In genomic region chr17:4405038-4405669, GRCh38 we compare ENCODE assay signal across 23 cellular contexts. TPM values are rescaled to one million over a fixed set of nuclear protein-coding genes. Genes with fewer than 3 reads are reported as not detected.
A peak's percentile ranks its signal among the peaks of the same experiment; 100 is the strongest.
DNase-seq lines count a peak whose midpoint lies in the region; FAIRE-seq and TF ChIP-seq lines count a peak whose summit lies in the region.
"Had no signal": no experiment of that assay in that cellular context is flagged by ENCODE, and none has a peak within 500 bp of the region (broad histone marks: within the 10 kb centered on the region; RNA-seq: fewer than 3 reads in every experiment).

No MANE protein-coding gene starts in this region.

- no peak overlapping the region for H3K4ac ChIP-seq in neuronal stem cell (ENCODE audit: low read length)

- no peaks in the 10 kb centered on the region for H3K9me2 ChIP-seq in SU-DHL-6 (replicated peaks; ENCODE audit: insufficient read depth, low read length)

- peak overlapping the region; percentile 84 for H3K18ac ChIP-seq in neuronal stem cell (ENCODE audit: low read length)

- no peaks in the 10 kb centered on the region for H3F3A ChIP-seq in SU-DHL-6 (ENCODE audit: insufficient read depth)

- H2AFZ ChIP-seq in SU-DHL-6 (ENCODE audit: low read depth, low read length, severe bottlenecking) (no peak overlapping the region), neuronal stem cell (ENCODE audit: low read length) (no peak overlapping the region)

- no peak overlapping the region for H3K4me3 ChIP-seq in GM12865 (ENCODE audit: low read depth, low read length)
- H3K4me3 ChIP-seq in SU-DHL-6 (ENCODE audit: insufficient read depth, low read length, poor library complexity, severe bottlenecking), result no peak overlapping the region
- H3K4me3 ChIP-seq in neuronal stem cell (ENCODE audit: low read length in 2 of 2), result peak overlapping the region in 1 of 2 donors; percentile 26
- no peak overlapping the region for H3K4me3 ChIP-seq in brain microvascular endothelial cell (ENCODE audit: low read depth, low read length)
- H3K4me3 ChIP-seq: esophagus muscularis mucosa, gastroesophageal sphincter, prostate gland, tibial nerve had no signal

- no CpG with 5 or more reads among the region's 7 CpGs for WGBS in neuronal stem cell (ENCODE audit: extremely low coverage in 2 of 2, insufficient read length in 2 of 2, insufficient replicate concordance in 1 of 2), 2 donors

- H2AK5ac ChIP-seq in neuronal stem cell (ENCODE audit: low read depth, low read length), result no peak overlapping the region

- peak; percentile 78 for FAIRE-seq in GM12892 (lab: Jason Lieb, UNC)

- no peak overlapping the region for H2BK12ac ChIP-seq in neuronal stem cell (ENCODE audit: low read length)

- peak overlapping the region; percentile 41 for H3K14ac ChIP-seq in neuronal stem cell (ENCODE audit: low read length)

- TF ChIP-seq POLR2A in GM12892 (IDR thresholded peaks at IDR 0.05; ENCODE audit: low read depth, low read length), result no peak

- no peak overlapping the region for H2BK5ac ChIP-seq in neuronal stem cell (ENCODE audit: low read length)

- H4K20me1 ChIP-seq in SU-DHL-6 (ENCODE audit: low read depth, low read length), result no peaks in the 10 kb centered on the region

- H2BK15ac ChIP-seq in neuronal stem cell (ENCODE audit: low read length), result peak overlapping the region; percentile 67

- H4K91ac ChIP-seq in neuronal stem cell (ENCODE audit: low read depth, low read length, poor library complexity), result no peak overlapping the region

- no peak overlapping the region for H4K8ac ChIP-seq in neuronal stem cell (ENCODE audit: low read depth, low read length)

- H3K9me3 ChIP-seq in SU-DHL-6 (ENCODE audit: insufficient read depth, low read length) (no peaks in the 10 kb centered on the region), neuronal stem cell (replicated peaks in 1 of 2; ENCODE audit: control insufficient read depth in 2 of 2, insufficient read depth in 1 of 2, low read depth in 1 of 2, low read length in 2 of 2) (no peaks in the 10 kb centered on the region)
- H3K9me3 ChIP-seq: esophagus muscularis mucosa, gastroesophageal sphincter, prostate gland, tibial nerve had no signal

- H3K9ac ChIP-seq in SU-DHL-6 (ENCODE audit: low read length), result no peak overlapping the region
- peak overlapping the region; percentile 70 for H3K9ac ChIP-seq in neuronal stem cell (ENCODE audit: low read depth, low read length, poor library complexity)

- in situ Hi-C loops in brain microvascular endothelial cell (cut with HindIII; ENCODE audit: low pct_ligation_motif_present, low sequenced_read_pairs), result loop anchor here (25.0 kb wide), 1 partner anchor 193 kb away; no protein-coding TSS in a partner anchor

- H3K79me1 ChIP-seq in neuronal stem cell (ENCODE audit: low read depth, low read length), result peaks cover 3% of the 10 kb centered on the region

- peak overlapping the region; percentile 24 for H3K4me2 ChIP-seq in SU-DHL-6 (ENCODE audit: low read depth, low read length, poor library complexity, severe bottlenecking)
- H3K4me2 ChIP-seq in neuronal stem cell (ENCODE audit: insufficient read depth, low read length, poor library complexity, severe bottlenecking), result no peak overlapping the region

- peak overlapping the region; percentile 47 for H3K23ac ChIP-seq in neuronal stem cell (ENCODE audit: low read depth, low read length, poor library complexity)

- H3K27ac ChIP-seq in SU-DHL-6 (ENCODE audit: low read depth, low read length) (no peak overlapping the region), neuronal stem cell (replicated peaks; ENCODE audit: low read length) (peak overlapping the region; percentile 12), brain microvascular endothelial cell (no peak overlapping the region)
- H3K27ac ChIP-seq: esophagus muscularis mucosa, gastroesophageal sphincter, prostate gland, tibial nerve, VCaP had no signal

- DNase-seq in GM12865 (ENCODE audit: low read depth) (peak; percentile 65), GM12892 (ENCODE audit: insufficient read length) (no peak), neuronal stem cell (ENCODE audit: low spot score) (no peak), A172 (ENCODE audit: low spot score) (no peak), brain microvascular endothelial cell (no peak), T-helper 9 cell (no peak)
- DNase-seq: activated CD4-positive, alpha-beta memory T cell treated with anti-CD3 and anti-CD28 coated beads, Interleukin-2, amount 10 ng/mL, durations not matched to agents 7 days and 5 days; activated naive CD4-positive, alpha-beta T cell treated with anti-CD3 and anti-CD28 coated beads, Interleukin-2, amount 10 ng/mL, durations not matched to agents 7 days and 5 days; activated T-cell treated with anti-CD3 and anti-CD28 coated beads, Interleukin-2, amount 50 U/mL, for 48 hours; AML-193; anterior cingulate cortex; DMS79 treated with DMSO at 0.1 percent for 48 hours; effector CD8-positive, alpha-beta T cell; NCI-H1417 treated with DMSO at 0.1 percent for 48 hours; T-helper 2 cell had no signal

- H3K27me3 ChIP-seq in SU-DHL-6 (ENCODE audit: low read length), result no peaks in the 10 kb centered on the region
- no peaks in the 10 kb centered on the region for H3K27me3 ChIP-seq in neuronal stem cell (ENCODE audit: control insufficient read depth in 3 of 3, insufficient read depth in 3 of 3, low read depth in 1 of 3, low read length in 3 of 3)
- H3K27me3 ChIP-seq in brain microvascular endothelial cell (replicated peaks), result no peaks in the 10 kb centered on the region
- H3K27me3 ChIP-seq: esophagus muscularis mucosa, gastroesophageal sphincter, tibial nerve had no signal

- H2BK120ac ChIP-seq in neuronal stem cell (ENCODE audit: low read depth, low read length), result no peak overlapping the region

- TF ChIP-seq CTCF in GM12865 (IDR thresholded peaks at IDR 0.05; ENCODE audit: insufficient read depth, low read depth, low read length, missing control alignments) (no peak), SU-DHL-6 (IDR thresholded peaks at IDR 0.05; ENCODE audit: insufficient read depth, low read length, poor library complexity, severe bottlenecking) (no peak), brain microvascular endothelial cell (IDR thresholded peaks at IDR 0.05; ENCODE audit: low read depth, low read length, missing control alignments) (no peak)

- no peaks in the 10 kb centered on the region for H3K79me2 ChIP-seq in SU-DHL-6 (ENCODE audit: insufficient read depth, low read length)

- no peaks in the 10 kb centered on the region for H3K4me1 ChIP-seq in neuronal stem cell (ENCODE audit: control insufficient read depth in 2 of 2, insufficient read depth in 1 of 2, low read depth in 1 of 2, low read length in 2 of 2)
- H3K4me1 ChIP-seq: esophagus muscularis mucosa, gastroesophageal sphincter, prostate gland, tibial nerve had no signal

- H3K36me3 ChIP-seq in SU-DHL-6 (ENCODE audit: low read length) (no peaks in the 10 kb centered on the region), neuronal stem cell (replicated peaks in 1 of 2; ENCODE audit: control insufficient read depth in 2 of 2, insufficient read depth in 2 of 2, low read length in 2 of 2) (no peaks in the 10 kb centered on the region), brain microvascular endothelial cell (replicated peaks) (no peaks in the 10 kb centered on the region)
- H3K36me3 ChIP-seq: esophagus muscularis mucosa, gastroesophageal sphincter, prostate gland, tibial nerve had no signal

RNA-seq across cellular contexts. Expression of gene SPNS3, which starts 28.6 kb away (rescaled TPM):
- 0.11 TPM for polyA plus RNA-seq in GM12892 (2012; ENCODE audit: missing spikeins)
- 0.03 TPM for polyA plus RNA-seq in neuronal stem cell (2013, experiment 1 of 2)
- not detected for polyA plus RNA-seq in neuronal stem cell (2013, experiment 2 of 2)
- 1.1 and 1.8 TPM in 2 replicates for total RNA-seq in A172 (2014; rRNA removed; shearing (Covaris generic))
- total RNA-seq: gastroesophageal sphincter, mesenteric fat pad, SK-MEL-5 had no signal

RNA-seq across cellular contexts. Expression of gene UBE2G1, which starts 38.7 kb away (rescaled TPM):
- polyA plus RNA-seq in GM12892 (2012; ENCODE audit: missing spikeins), result 39.7 TPM
- polyA plus RNA-seq in neuronal stem cell (2013, experiment 1 of 2), result 83.3 TPM
- polyA plus RNA-seq in neuronal stem cell (2013, experiment 2 of 2), result 83.6 TPM
- total RNA-seq in A172 (2014; rRNA removed; shearing (Covaris generic)), result 76.8 and 79.0 TPM in 2 replicates
